Comparison of ENCODE assay signal across 24 cellular contexts in the genomic region with DNA sequence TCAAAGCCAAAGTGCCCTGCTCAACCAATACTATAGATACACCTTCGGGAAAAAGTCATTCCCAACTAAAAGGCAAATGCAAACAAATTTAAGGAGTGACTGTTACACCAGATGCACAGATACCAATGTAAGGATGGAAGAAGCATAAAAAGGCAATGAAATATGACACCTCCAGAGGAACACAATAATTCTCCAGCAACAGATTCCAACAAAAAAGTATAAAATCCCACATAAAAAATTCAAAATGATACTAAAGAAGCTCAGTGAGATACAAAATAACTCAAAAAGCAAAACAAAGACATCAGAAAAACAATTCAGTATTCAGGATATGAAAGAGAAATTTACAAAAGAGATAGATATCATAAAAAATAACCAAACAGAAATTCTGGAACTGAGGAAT. TPM values are rescaled to one million over a fixed set of nuclear protein-coding genes. Genes with fewer than 3 reads are reported as not detected.
"Had no signal": no experiment of that assay in that cellular context is flagged by ENCODE, and none has a peak within 500 bp of the region (broad histone marks: within the 10 kb centered on the region; RNA-seq: fewer than 3 reads in every experiment).

No MANE protein-coding gene starts in this region.

- H3K9me3 ChIP-seq: gastrocnemius medialis, mucosa of descending colon had no signal

- H3K27me3 ChIP-seq: dorsolateral prefrontal cortex, esophagus muscularis mucosa, foreskin keratinocyte, gastrocnemius medialis, heart right ventricle, left lung had no signal

- H3K27ac ChIP-seq: coronary artery, dorsolateral prefrontal cortex, esophagus muscularis mucosa, foreskin keratinocyte, gastrocnemius medialis, heart right ventricle, left lung, lower lobe of right lung had no signal

- ATAC-seq: foreskin keratinocyte; gastrocnemius medialis; heart right ventricle; left cardiac atrium; left lung; left ventricle myocardium superior; mucosa of descending colon; naive thymus-derived CD4-positive, alpha-beta T cell had no signal

- H3K4me1 ChIP-seq: esophagus muscularis mucosa, foreskin keratinocyte, gastrocnemius medialis, heart right ventricle, left lung, lower lobe of right lung had no signal

- DNase-seq: dermis blood vessel endothelial cell; dorsolateral prefrontal cortex; effector CD4-positive, alpha-beta T cell; effector memory CD4-positive, alpha-beta T cell; foreskin keratinocyte; gastrocnemius medialis; glutamatergic neuron; head of caudate nucleus; heart right ventricle; hippocampal formation; left cardiac atrium; left ventricle myocardium superior; lower lobe of right lung; mesenchymal stem cell; mucosa of descending colon; naive thymus-derived CD4-positive, alpha-beta T cell had no signal

- H3K4me3 Mint-ChIP-seq: mesothelial cell of epicardium; naive thymus-derived CD4-positive, alpha-beta T cell had no signal

- FAIRE-seq: colon, endothelial cell of umbilical vein, islet of Langerhans, keratinocyte had no signal

- H3K4me3 ChIP-seq: coronary artery, dorsolateral prefrontal cortex, esophagus muscularis mucosa, gastrocnemius medialis, heart right ventricle, left lung, lower lobe of right lung, mucosa of descending colon had no signal

- H3K27ac Mint-ChIP-seq: mesothelial cell of epicardium; naive thymus-derived CD4-positive, alpha-beta T cell had no signal

- H3K36me3 ChIP-seq: esophagus muscularis mucosa, gastrocnemius medialis, heart right ventricle, left lung, lower lobe of right lung had no signal

- H3K27me3 Mint-ChIP-seq: naive thymus-derived CD4-positive, alpha-beta T cell had no signal

- H3K4me1 Mint-ChIP-seq: mesothelial cell of epicardium had no signal

RNA-seq across cellular contexts. Expression of gene ASAH2, which starts 44.1 kb away (rescaled TPM):
- total RNA-seq: lower lobe of right lung had no signal
